ENCODE assay signal across 1 cellular context in the genomic region with DNA sequence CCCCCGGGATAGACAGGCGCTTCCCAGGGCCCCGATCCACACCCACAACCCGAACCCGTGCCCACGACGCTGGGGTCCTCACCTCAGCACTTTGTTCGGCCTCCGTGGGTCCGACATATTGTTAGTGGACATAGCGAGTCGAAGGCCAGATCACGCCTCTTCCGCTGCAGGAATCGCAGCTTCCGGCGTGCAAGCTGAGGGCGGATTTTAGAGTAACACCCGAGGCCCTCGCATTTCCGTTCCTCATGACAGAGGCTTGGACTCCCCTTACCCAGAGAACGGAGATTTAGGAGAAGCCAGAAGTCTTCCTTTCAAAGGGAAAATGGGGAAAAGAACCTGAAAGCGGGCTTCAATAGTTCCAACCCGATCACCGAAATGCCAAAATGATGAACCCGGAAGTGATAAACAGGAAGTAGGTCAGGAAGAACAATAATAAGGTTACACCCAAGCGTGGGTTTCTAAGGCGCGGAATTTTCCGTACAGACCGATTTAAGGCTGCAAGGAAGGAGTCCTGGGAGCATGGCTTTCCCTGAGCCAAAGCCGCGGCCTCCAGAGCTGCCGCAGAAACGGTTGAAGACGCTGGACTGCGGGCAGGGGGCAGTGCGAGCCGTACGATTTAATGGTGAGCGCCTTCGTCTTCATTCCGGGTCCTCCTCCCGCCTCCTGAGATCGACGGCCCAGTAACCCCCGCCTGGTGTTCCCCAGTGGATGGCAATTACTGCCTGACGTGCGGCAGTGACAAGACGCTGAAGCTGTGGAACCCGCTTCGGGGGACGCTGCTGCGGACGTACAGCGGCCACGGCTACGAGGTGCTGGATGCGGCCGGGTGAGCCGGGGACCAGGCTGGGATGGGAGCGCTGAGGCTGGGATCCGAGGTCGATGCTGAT.
TF ChIP-seq lines count a peak whose summit lies in the region.

No MANE protein-coding gene starts in this region.

TF ChIP-seq in HEK293, 187 proteins besides CTCF, POLR2A, EP300 and RAD21 (continued from another document):
- TF ChIP-seq, protein P1, sequence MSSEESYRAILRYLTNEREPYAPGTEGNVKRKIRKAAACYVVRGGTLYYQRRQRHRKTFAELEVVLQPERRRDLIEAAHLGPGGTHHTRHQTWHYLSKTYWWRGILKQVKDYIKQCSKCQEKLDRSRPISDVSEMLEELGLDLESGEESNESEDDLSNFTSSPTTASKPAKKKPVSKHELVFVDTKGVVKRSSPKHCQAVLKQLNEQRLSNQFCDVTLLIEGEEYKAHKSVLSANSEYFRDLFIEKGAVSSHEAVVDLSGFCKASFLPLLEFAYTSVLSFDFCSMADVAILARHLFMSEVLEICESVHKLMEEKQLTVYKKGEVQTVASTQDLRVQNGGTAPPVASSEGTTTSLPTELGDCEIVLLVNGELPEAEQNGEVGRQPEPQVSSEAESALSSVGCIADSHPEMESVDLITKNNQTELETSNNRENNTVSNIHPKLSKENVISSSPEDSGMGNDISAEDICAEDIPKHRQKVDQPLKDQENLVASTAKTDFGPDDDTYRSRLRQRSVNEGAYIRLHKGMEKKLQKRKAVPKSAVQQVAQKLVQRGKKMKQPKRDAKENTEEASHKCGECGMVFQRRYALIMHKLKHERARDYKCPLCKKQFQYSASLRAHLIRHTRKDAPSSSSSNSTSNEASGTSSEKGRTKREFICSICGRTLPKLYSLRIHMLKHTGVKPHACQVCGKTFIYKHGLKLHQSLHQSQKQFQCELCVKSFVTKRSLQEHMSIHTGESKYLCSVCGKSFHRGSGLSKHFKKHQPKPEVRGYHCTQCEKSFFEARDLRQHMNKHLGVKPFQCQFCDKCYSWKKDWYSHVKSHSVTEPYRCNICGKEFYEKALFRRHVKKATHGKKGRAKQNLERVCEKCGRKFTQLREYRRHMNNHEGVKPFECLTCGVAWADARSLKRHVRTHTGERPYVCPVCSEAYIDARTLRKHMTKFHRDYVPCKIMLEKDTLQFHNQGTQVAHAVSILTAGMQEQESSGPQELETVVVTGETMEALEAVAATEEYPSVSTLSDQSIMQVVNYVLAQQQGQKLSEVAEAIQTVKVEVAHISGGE (tag by site-specific recombination; conservative IDR thresholded peaks at IDR 0.05; ENCODE audit: low read depth) = peak; percentile 100
- TF ChIP-seq ZFP41 (tag by site-specific recombination; IDR thresholded peaks at IDR 0.05; ENCODE audit: borderline replicate concordance) (no peak), ZBTB17 (tag by site-specific recombination; IDR thresholded peaks at IDR 0.05) (peak; percentile 80), FEZF1 (tag by site-specific recombination; IDR thresholded peaks at IDR 0.05) (peak; percentile 28; the same call in 1 of the 2 replicates), ZNF501 (tag by site-specific recombination; IDR thresholded peaks at IDR 0.05) (peak; percentile 92), ZNF837 (tag by site-specific recombination; IDR thresholded peaks at IDR 0.05) (0 out of 2 replicates have a peak, but pooled peaks have one; percentile 2), ZNF610 (tag by site-specific recombination; IDR thresholded peaks at IDR 0.05; ENCODE audit: borderline replicate concordance) (peak; percentile 79; the same call in 1 of the 2 replicates), ZNF785 (tag by site-specific recombination; IDR thresholded peaks at IDR 0.05) (no peak), ZNF830 (tag by site-specific recombination; IDR thresholded peaks at IDR 0.05; ENCODE audit: low read depth) (no peak), BCL11B (tag by site-specific recombination; IDR thresholded peaks at IDR 0.05; ENCODE audit: low read depth) (no peak), YY2 (tag by site-specific recombination; IDR thresholded peaks at IDR 0.05) (peak; percentile 75; the same call in 1 of the 2 replicates), ZNF677 (tag by site-specific recombination; IDR thresholded peaks at IDR 0.05) (no peak), TCF7L2 (IDR thresholded peaks at IDR 0.05; ENCODE audit: borderline replicate concordance, low read depth, low read length) (peak; percentile 77), KLF8 (tag by site-specific recombination; IDR thresholded peaks at IDR 0.05) (peak; percentile 94), ZNF274 (IDR thresholded peaks at IDR 0.05; ENCODE audit: low read length) (no peak), ZNF274 (tag by site-specific recombination; IDR thresholded peaks at IDR 0.05; ENCODE audit: borderline replicate concordance) (no peak), KLF7 (tag by site-specific recombination; IDR thresholded peaks at IDR 0.05; ENCODE audit: borderline replicate concordance) (peak; percentile 63; the same call in 1 of the 2 replicates), ZNF660 (tag by site-specific recombination; IDR thresholded peaks at IDR 0.05) (peak; percentile 98), ZNF510 (tag by site-specific recombination; IDR thresholded peaks at IDR 0.05; ENCODE audit: insufficient replicate concordance) (no peak), SP3 (tag by site-specific recombination; IDR thresholded peaks at IDR 0.05) (peak; percentile 82)
- TF ChIP-seq, protein P2, sequence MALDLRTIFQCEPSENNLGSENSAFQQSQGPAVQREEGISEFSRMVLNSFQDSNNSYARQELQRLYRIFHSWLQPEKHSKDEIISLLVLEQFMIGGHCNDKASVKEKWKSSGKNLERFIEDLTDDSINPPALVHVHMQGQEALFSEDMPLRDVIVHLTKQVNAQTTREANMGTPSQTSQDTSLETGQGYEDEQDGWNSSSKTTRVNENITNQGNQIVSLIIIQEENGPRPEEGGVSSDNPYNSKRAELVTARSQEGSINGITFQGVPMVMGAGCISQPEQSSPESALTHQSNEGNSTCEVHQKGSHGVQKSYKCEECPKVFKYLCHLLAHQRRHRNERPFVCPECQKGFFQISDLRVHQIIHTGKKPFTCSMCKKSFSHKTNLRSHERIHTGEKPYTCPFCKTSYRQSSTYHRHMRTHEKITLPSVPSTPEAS (tag by site-specific recombination; IDR thresholded peaks at IDR 0.05) = peak; percentile 68
- TF ChIP-seq, protein P3, sequence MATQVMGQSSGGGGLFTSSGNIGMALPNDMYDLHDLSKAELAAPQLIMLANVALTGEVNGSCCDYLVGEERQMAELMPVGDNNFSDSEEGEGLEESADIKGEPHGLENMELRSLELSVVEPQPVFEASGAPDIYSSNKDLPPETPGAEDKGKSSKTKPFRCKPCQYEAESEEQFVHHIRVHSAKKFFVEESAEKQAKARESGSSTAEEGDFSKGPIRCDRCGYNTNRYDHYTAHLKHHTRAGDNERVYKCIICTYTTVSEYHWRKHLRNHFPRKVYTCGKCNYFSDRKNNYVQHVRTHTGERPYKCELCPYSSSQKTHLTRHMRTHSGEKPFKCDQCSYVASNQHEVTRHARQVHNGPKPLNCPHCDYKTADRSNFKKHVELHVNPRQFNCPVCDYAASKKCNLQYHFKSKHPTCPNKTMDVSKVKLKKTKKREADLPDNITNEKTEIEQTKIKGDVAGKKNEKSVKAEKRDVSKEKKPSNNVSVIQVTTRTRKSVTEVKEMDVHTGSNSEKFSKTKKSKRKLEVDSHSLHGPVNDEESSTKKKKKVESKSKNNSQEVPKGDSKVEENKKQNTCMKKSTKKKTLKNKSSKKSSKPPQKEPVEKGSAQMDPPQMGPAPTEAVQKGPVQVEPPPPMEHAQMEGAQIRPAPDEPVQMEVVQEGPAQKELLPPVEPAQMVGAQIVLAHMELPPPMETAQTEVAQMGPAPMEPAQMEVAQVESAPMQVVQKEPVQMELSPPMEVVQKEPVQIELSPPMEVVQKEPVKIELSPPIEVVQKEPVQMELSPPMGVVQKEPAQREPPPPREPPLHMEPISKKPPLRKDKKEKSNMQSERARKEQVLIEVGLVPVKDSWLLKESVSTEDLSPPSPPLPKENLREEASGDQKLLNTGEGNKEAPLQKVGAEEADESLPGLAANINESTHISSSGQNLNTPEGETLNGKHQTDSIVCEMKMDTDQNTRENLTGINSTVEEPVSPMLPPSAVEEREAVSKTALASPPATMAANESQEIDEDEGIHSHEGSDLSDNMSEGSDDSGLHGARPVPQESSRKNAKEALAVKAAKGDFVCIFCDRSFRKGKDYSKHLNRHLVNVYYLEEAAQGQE (tag by site-specific recombination; IDR thresholded peaks at IDR 0.05) = peak; percentile 56; the same call in 1 of the 2 replicates
- TF ChIP-seq, protein P4, sequence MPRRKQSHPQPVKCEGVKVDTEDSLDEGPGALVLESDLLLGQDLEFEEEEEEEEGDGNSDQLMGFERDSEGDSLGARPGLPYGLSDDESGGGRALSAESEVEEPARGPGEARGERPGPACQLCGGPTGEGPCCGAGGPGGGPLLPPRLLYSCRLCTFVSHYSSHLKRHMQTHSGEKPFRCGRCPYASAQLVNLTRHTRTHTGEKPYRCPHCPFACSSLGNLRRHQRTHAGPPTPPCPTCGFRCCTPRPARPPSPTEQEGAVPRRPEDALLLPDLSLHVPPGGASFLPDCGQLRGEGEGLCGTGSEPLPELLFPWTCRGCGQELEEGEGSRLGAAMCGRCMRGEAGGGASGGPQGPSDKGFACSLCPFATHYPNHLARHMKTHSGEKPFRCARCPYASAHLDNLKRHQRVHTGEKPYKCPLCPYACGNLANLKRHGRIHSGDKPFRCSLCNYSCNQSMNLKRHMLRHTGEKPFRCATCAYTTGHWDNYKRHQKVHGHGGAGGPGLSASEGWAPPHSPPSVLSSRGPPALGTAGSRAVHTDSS (tag by site-specific recombination; IDR thresholded peaks at IDR 0.05) = peak; percentile 53
- TF ChIP-seq, protein P5, sequence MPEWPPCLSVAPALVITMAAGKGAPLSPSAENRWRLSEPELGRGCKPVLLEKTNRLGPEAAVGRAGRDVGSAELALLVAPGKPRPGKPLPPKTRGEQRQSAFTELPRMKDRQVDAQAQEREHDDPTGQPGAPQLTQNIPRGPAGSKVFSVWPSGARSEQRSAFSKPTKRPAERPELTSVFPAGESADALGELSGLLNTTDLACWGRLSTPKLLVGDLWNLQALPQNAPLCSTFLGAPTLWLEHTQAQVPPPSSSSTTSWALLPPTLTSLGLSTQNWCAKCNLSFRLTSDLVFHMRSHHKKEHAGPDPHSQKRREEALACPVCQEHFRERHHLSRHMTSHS (tag by site-specific recombination; IDR thresholded peaks at IDR 0.05) = peak; percentile 59; the same call in 1 of the 2 replicates
- TF ChIP-seq, protein P6, sequence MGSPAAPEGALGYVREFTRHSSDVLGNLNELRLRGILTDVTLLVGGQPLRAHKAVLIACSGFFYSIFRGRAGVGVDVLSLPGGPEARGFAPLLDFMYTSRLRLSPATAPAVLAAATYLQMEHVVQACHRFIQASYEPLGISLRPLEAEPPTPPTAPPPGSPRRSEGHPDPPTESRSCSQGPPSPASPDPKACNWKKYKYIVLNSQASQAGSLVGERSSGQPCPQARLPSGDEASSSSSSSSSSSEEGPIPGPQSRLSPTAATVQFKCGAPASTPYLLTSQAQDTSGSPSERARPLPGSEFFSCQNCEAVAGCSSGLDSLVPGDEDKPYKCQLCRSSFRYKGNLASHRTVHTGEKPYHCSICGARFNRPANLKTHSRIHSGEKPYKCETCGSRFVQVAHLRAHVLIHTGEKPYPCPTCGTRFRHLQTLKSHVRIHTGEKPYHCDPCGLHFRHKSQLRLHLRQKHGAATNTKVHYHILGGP (tag by site-specific recombination; IDR thresholded peaks at IDR 0.05) = no peak
- TF ChIP-seq, protein P7, sequence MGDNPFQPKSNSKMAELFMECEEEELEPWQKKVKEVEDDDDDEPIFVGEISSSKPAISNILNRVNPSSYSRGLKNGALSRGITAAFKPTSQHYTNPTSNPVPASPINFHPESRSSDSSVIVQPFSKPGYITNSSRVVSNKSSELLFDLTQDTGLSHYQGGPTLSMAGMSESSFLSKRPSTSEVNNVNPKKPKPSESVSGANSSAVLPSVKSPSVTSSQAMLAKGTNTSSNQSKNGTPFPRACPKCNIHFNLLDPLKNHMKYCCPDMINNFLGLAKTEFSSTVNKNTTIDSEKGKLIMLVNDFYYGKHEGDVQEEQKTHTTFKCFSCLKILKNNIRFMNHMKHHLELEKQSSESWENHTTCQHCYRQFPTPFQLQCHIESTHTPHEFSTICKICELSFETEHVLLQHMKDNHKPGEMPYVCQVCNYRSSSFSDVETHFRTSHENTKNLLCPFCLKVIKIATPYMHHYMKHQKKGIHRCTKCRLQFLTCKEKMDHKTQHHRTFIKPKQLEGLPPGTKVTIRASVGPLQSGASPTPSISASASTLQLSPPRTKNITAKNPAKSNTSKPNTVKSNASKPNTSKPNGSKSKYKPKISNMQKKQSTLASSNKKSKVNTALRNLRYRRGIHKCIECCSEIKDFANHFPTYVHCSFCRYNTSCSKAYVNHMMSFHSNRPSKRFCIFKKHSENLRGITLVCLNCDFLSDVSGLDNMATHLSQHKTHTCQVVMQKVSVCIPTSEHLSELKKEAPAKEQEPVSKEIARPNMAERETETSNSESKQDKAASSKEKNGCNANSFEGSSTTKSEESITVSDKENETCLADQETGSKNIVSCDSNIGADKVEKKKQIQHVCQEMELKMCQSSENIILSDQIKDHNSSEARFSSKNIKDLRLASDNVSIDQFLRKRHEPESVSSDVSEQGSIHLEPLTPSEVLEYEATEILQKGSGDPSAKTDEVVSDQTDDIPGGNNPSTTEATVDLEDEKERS (tag by site-specific recombination; IDR thresholded peaks at IDR 0.05) = 0 out of 2 replicates have a peak, but pooled peaks have one; percentile 58
- TF ChIP-seq, protein P8, sequence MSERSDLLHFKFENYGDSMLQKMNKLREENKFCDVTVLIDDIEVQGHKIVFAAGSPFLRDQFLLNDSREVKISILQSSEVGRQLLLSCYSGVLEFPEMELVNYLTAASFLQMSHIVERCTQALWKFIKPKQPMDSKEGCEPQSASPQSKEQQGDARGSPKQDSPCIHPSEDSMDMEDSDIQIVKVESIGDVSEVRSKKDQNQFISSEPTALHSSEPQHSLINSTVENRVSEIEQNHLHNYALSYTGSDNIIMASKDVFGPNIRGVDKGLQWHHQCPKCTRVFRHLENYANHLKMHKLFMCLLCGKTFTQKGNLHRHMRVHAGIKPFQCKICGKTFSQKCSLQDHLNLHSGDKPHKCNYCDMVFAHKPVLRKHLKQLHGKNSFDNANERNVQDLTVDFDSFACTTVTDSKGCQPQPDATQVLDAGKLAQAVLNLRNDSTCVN (tag by site-specific recombination; optimal IDR thresholded peaks at IDR 0.05) = peak; percentile 8
TF ChIP-seq in HEK293: peak in this region for 75.
